Comparison of ENCODE assay signal across 20 cellular contexts in genomic region chr7:79874797-79875196, GRCh38.
"Had no signal": no experiment of that assay in that cellular context is flagged by ENCODE, and none has a peak within 500 bp of the region (broad histone marks: within the 10 kb centered on the region; RNA-seq: fewer than 3 reads in every experiment).

No MANE protein-coding gene starts in this region.

- ATAC-seq: foreskin keratinocyte, gastroesophageal sphincter, heart left ventricle, left cardiac atrium, left lung, left ventricle myocardium superior, lower lobe of right lung, mucosa of descending colon had no signal

- FAIRE-seq: endothelial cell of umbilical vein, islet of Langerhans, keratinocyte had no signal

- H3K4me3 ChIP-seq: coronary artery, dorsolateral prefrontal cortex, esophagus muscularis mucosa, gastroesophageal sphincter, heart left ventricle, left lung, lower lobe of right lung, mucosa of descending colon had no signal

- DNase-seq: dermis blood vessel endothelial cell; dorsolateral prefrontal cortex; effector CD4-positive, alpha-beta T cell; effector memory CD4-positive, alpha-beta T cell; foreskin keratinocyte; heart left ventricle; hippocampal formation; left cardiac atrium; left lung; left ventricle myocardium superior; lower lobe of right lung; mesenchymal stem cell; mucosa of descending colon had no signal

- H3K9me3 ChIP-seq: esophagus muscularis mucosa, gastroesophageal sphincter, left lung, lower lobe of right lung, mucosa of descending colon had no signal

- H3K27ac ChIP-seq: coronary artery, dorsolateral prefrontal cortex, esophagus muscularis mucosa, foreskin keratinocyte, gastroesophageal sphincter, heart left ventricle, left lung, lower lobe of right lung had no signal

- H3K36me3 ChIP-seq: esophagus muscularis mucosa, gastroesophageal sphincter, heart left ventricle, left lung, lower lobe of right lung had no signal

- H3K4me3 Mint-ChIP-seq: mesothelial cell of epicardium had no signal

- H3K36me3 Mint-ChIP-seq: mesothelial cell of epicardium had no signal

- H3K4me1 ChIP-seq: esophagus muscularis mucosa, foreskin keratinocyte, gastroesophageal sphincter, heart left ventricle, left lung, lower lobe of right lung had no signal

- H3K9me3 Mint-ChIP-seq: mesothelial cell of epicardium had no signal

- H3K27me3 ChIP-seq: dorsolateral prefrontal cortex, esophagus muscularis mucosa, gastroesophageal sphincter, heart left ventricle, left lung had no signal

- H3K27ac Mint-ChIP-seq: mesothelial cell of epicardium had no signal
